28 cellular contexts compared by ENCODE assay signal in genomic region chr4:7703669-7704068, GRCh38.
DNase-seq lines count a peak whose midpoint lies in the region; ATAC-seq and TF ChIP-seq lines count a peak whose summit lies in the region.
"Had no signal": no experiment of that assay in that cellular context is flagged by ENCODE, and none has a peak within 500 bp of the region (broad histone marks: within the 10 kb centered on the region; RNA-seq: fewer than 3 reads in every experiment).

No MANE protein-coding gene starts in this region.

- no peaks in the 10 kb centered on the region for H3K36me3 Mint-ChIP-seq in glutamatergic neuron (ENCODE audit: unreplicated experiment)
- H3K36me3 Mint-ChIP-seq in activated T-cell treated with anti-CD3 and anti-CD28 coated beads, Interleukin-2, amount 50 U/mL, for 24 hours (ENCODE audit: low read depth), result no peaks in the 10 kb centered on the region
- H3K36me3 Mint-ChIP-seq: activated naive CD4-positive, alpha-beta T cell treated with anti-CD3 and anti-CD28 coated beads, Interleukin-2, amount 10 ng/mL, durations not matched to agents 7 days and 5 days had no signal

- peaks cover 10% of the 10 kb centered on the region for H3K9me3 Mint-ChIP-seq in glutamatergic neuron (ENCODE audit: unreplicated experiment)
- H3K9me3 Mint-ChIP-seq in activated T-cell treated with anti-CD3 and anti-CD28 coated beads, Interleukin-2, amount 50 U/mL, for 24 hours, result no peaks in the 10 kb centered on the region
- H3K9me3 Mint-ChIP-seq: activated naive CD4-positive, alpha-beta T cell treated with anti-CD3 and anti-CD28 coated beads, Interleukin-2, amount 10 ng/mL, durations not matched to agents 7 days and 5 days; activated T-helper 1 cell treated with anti-CD3 and anti-CD28 coated beads, Interleukin-12 subunit alpha, Interleukin-12 subunit beta, Interleukin-2, Interleukin-4 antibody, amounts not matched to agents 30 ng/mL and 10 ng/mL and 1 ng/mL, durations not matched to agents 14 hours and 24 hours and 36 hours; CD4-positive, alpha-beta T cell; nephron had no signal

- intact Hi-C loops in lower lobe of right lung (cut with DNase I), result no loop called here

- no peaks in the 10 kb centered on the region for H3K9me2 ChIP-seq in Karpas-422 (replicated peaks; ENCODE audit: insufficient read depth, low read length)
- H3K9me2 ChIP-seq: SK-N-SH had no signal

- DNase-seq in GM12865 (ENCODE audit: low read depth) (peak; percentile 9), Karpas-422 (peak; percentile 43), SW480 (ENCODE audit: low spot score) (peak; percentile 14), glutamatergic neuron (no peak), lower lobe of right lung (no peak), CD1c-positive myeloid dendritic cell (ENCODE audit: extremely low spot score) (no peak)
- DNase-seq in activated T-cell treated with anti-CD3 and anti-CD28 coated beads, Interleukin-2, amount 50 U/mL, for 24 hours, result no peak
- no peak for DNase-seq in activated CD4-positive, alpha-beta T cell treated with anti-CD3 and anti-CD28 coated beads for 1 hour
- DNase-seq: activated naive CD4-positive, alpha-beta T cell treated with anti-CD3 and anti-CD28 coated beads, Interleukin-2, amount 10 ng/mL, durations not matched to agents 7 days and 5 days; amygdala; CD4-positive, alpha-beta T cell; GOT3; islet precursor cell; KG1; left ventricle myocardium superior; NCI-H187; retina; SK-N-SH; small intestine; stimulated activated CD8-positive, alpha-beta memory T cell treated with anti-CD3 and anti-CD28 coated beads, Interleukin-4, amount 100 ng/mL, for 48 hours; stomach; T-helper 2 cell; thyroid gland had no signal

- H3K36me3 ChIP-seq in Karpas-422 (ENCODE audit: insufficient read depth, low read length) (no peaks in the 10 kb centered on the region), lower lobe of right lung (no peaks in the 10 kb centered on the region)
- H3K36me3 ChIP-seq: breast epithelium, pancreas, stomach, thyroid gland, vagina had no signal

- H3K9ac ChIP-seq in Karpas-422 (ENCODE audit: low read length), result no peak overlapping the region
- H3K9ac ChIP-seq: SK-N-SH had no signal

- no peak for TF ChIP-seq CTCF in GM12865 (IDR thresholded peaks at IDR 0.05; ENCODE audit: insufficient read depth, low read depth, low read length, missing control alignments)
- TF ChIP-seq CTCF in glutamatergic neuron (IDR thresholded peaks at IDR 0.05; ENCODE audit: partially characterized antibody, unreplicated experiment), result no peak
- no peak for TF ChIP-seq CTCF in lower lobe of right lung (IDR thresholded peaks at IDR 0.05)

- H3K27me3 Mint-ChIP-seq in glutamatergic neuron (ENCODE audit: unreplicated experiment), result peaks cover 11% of the 10 kb centered on the region
- peaks cover 10% of the 10 kb centered on the region for H3K27me3 Mint-ChIP-seq in activated T-cell treated with anti-CD3 and anti-CD28 coated beads, Interleukin-2, amount 50 U/mL, for 24 hours

- H3K27ac Mint-ChIP-seq in glutamatergic neuron (ENCODE audit: unreplicated experiment), result no peak overlapping the region
- no peak overlapping the region for H3K27ac Mint-ChIP-seq in activated T-cell treated with anti-CD3 and anti-CD28 coated beads, Interleukin-2, amount 50 U/mL, for 24 hours
- H3K27ac Mint-ChIP-seq: activated naive CD4-positive, alpha-beta T cell treated with anti-CD3 and anti-CD28 coated beads, Interleukin-2, amount 10 ng/mL, durations not matched to agents 7 days and 5 days; activated T-helper 1 cell treated with anti-CD3 and anti-CD28 coated beads, Interleukin-12 subunit alpha, Interleukin-12 subunit beta, Interleukin-2, Interleukin-4 antibody, amounts not matched to agents 30 ng/mL and 10 ng/mL and 1 ng/mL, durations not matched to agents 14 hours and 24 hours and 36 hours; CD4-positive, alpha-beta T cell; nephron had no signal

- ATAC-seq in lower lobe of right lung, result no peak
- ATAC-seq: left ventricle myocardium superior, pancreas had no signal

- H3K79me2 ChIP-seq in Karpas-422 (ENCODE audit: low read length), result no peaks in the 10 kb centered on the region

- H3K4me1 ChIP-seq in Karpas-422 (ENCODE audit: low read length) (no peaks in the 10 kb centered on the region), lower lobe of right lung (no peaks in the 10 kb centered on the region)
- H3K4me1 ChIP-seq: pancreas, stomach, vagina had no signal

- peak overlapping the region; percentile 15 for H3K4me3 Mint-ChIP-seq in glutamatergic neuron (ENCODE audit: unreplicated experiment)
- no peak overlapping the region for H3K4me3 Mint-ChIP-seq in activated T-cell treated with anti-CD3 and anti-CD28 coated beads, Interleukin-2, amount 50 U/mL, for 24 hours
- H3K4me3 Mint-ChIP-seq: activated naive CD4-positive, alpha-beta T cell treated with anti-CD3 and anti-CD28 coated beads, Interleukin-2, amount 10 ng/mL, durations not matched to agents 7 days and 5 days; activated T-helper 1 cell treated with anti-CD3 and anti-CD28 coated beads, Interleukin-12 subunit alpha, Interleukin-12 subunit beta, Interleukin-2, Interleukin-4 antibody, amounts not matched to agents 30 ng/mL and 10 ng/mL and 1 ng/mL, durations not matched to agents 14 hours and 24 hours and 36 hours; CD4-positive, alpha-beta T cell; nephron had no signal

- H3K4me3 ChIP-seq in GM12865 (ENCODE audit: low read depth, low read length) (no peak overlapping the region), Karpas-422 (ENCODE audit: low read length) (no peak overlapping the region), lower lobe of right lung (no peak overlapping the region)
- H3K4me3 ChIP-seq: breast epithelium, pancreas, stomach, thyroid gland, vagina had no signal

- H3K4me1 Mint-ChIP-seq in glutamatergic neuron (ENCODE audit: low read depth, unreplicated experiment), result peaks cover 23% of the 10 kb centered on the region
- no peaks in the 10 kb centered on the region for H3K4me1 Mint-ChIP-seq in activated T-cell treated with anti-CD3 and anti-CD28 coated beads, Interleukin-2, amount 50 U/mL, for 24 hours (ENCODE audit: low read depth)

- H3K27ac ChIP-seq in Karpas-422 (ENCODE audit: low read length) (no peak overlapping the region), lower lobe of right lung (no peak overlapping the region)
- H3K27ac ChIP-seq: breast epithelium, pancreas, stomach, thyroid gland, vagina had no signal

- no peaks in the 10 kb centered on the region for H3K9me3 ChIP-seq in Karpas-422 (ENCODE audit: low read length)
- no peaks in the 10 kb centered on the region for H3K9me3 ChIP-seq in lower lobe of right lung
- H3K9me3 ChIP-seq: breast epithelium, pancreas, SK-N-SH, stomach, thyroid gland, vagina had no signal

- no peak overlapping the region for H2AFZ ChIP-seq in Karpas-422 (ENCODE audit: low read length)

- no peaks in the 10 kb centered on the region for H4K20me1 ChIP-seq in Karpas-422 (ENCODE audit: insufficient read depth, low read depth, low read length)

- H3K27me3 ChIP-seq in Karpas-422 (ENCODE audit: low read length) (no peaks in the 10 kb centered on the region), lower lobe of right lung (ENCODE audit: low read depth) (peaks cover 14% of the 10 kb centered on the region)
- H3K27me3 ChIP-seq: pancreas, thyroid gland, vagina had no signal

- H3K4me2 ChIP-seq in Karpas-422 (ENCODE audit: low read depth, low read length, poor library complexity, severe bottlenecking), result no peak overlapping the region
- H3K4me2 ChIP-seq: SK-N-SH had no signal

Comparison
In these comparisons a context has a peak if more than half of its experiments do, and no peak if none do; other contexts are left out.
1. DNase-seq: peak in GM12865 (single experiment), Karpas-422 (single experiment) and SW480 (single experiment); none in glutamatergic neuron (single experiment), lower lobe of right lung (single experiment), activated T-cell treated with anti-CD3 and anti-CD28 coated beads, Interleukin-2, amount 50 U/mL, for 24 hours (single experiment), CD1c-positive myeloid dendritic cell (single experiment) and activated CD4-positive, alpha-beta T cell treated with anti-CD3 and anti-CD28 coated beads for 1 hour (single experiment).